11 cellular contexts compared by ENCODE assay signal in genomic region chr10:77943086-77943901, GRCh38. TPM values are rescaled to one million over a fixed set of nuclear protein-coding genes. Genes with fewer than 3 reads are reported as not detected.
A peak's percentile ranks its signal among the peaks of the same experiment; 100 is the strongest.
DNase-seq lines count a peak whose midpoint lies in the region; ATAC-seq and TF ChIP-seq lines count a peak whose summit lies in the region.
"Had no signal": no experiment of that assay in that cellular context is flagged by ENCODE, and none has a peak within 500 bp of the region (broad histone marks: within the 10 kb centered on the region; RNA-seq: fewer than 3 reads in every experiment).

No MANE protein-coding gene starts in this region.

- H3K9me3 ChIP-seq in right cardiac atrium (ENCODE audit: control insufficient read depth, low read length), result no peaks in the 10 kb centered on the region
- H3K9me3 ChIP-seq: lower lobe of right lung, transverse colon had no signal

- DNase-seq in activated CD8-positive, alpha-beta T cell treated with anti-CD3 and anti-CD28 coated beads for 36 hours, result no peak
- DNase-seq in activated CD8-positive, alpha-beta T cell treated with anti-CD3 and anti-CD28 coated beads, Interleukin-2, amount 10 ng/mL, durations not matched to agents 7 days and 5 days, result no peak
- DNase-seq in SW480 (ENCODE audit: low spot score) (peak; percentile 70), right cardiac atrium (no peak), type B pancreatic cell (ENCODE audit: extremely low spot score, unreplicated experiment) (no peak), NCI-H524 (lab: John Stamatoyannopoulos, UW) (no peak)
- no peak for DNase-seq in activated CD8-positive, alpha-beta memory T cell treated with anti-CD3 and anti-CD28 coated beads for 24 hours
- DNase-seq: lower lobe of right lung, transverse colon had no signal

- CTCF ChIA-PET in activated CD8-positive, alpha-beta T cell treated with anti-CD3 and anti-CD28 coated beads for 36 hours (lab: Charles Lee), result no interaction called here
- CTCF ChIA-PET in activated CD8-positive, alpha-beta T cell treated with anti-CD3 and anti-CD28 coated beads, Interleukin-2, amount 10 ng/mL, durations not matched to agents 7 days and 5 days (lab: Charles Lee), result no interaction called here

- intact Hi-C loops in activated CD8-positive, alpha-beta T cell treated with anti-CD3 and anti-CD28 coated beads for 36 hours (cut with micrococcal nuclease), result no loop called here
- intact Hi-C loops in right cardiac atrium (cut with DNase I), result no loop called here

- H3K36me3 Mint-ChIP-seq in activated CD8-positive, alpha-beta T cell treated with anti-CD3 and anti-CD28 coated beads for 36 hours (ENCODE audit: low read depth), result no peaks in the 10 kb centered on the region
- H3K36me3 Mint-ChIP-seq in activated CD8-positive, alpha-beta T cell treated with anti-CD3 and anti-CD28 coated beads, Interleukin-2, amount 10 ng/mL, durations not matched to agents 7 days and 5 days (ENCODE audit: low read depth), result no peaks in the 10 kb centered on the region
- no peaks in the 10 kb centered on the region for H3K36me3 Mint-ChIP-seq in type B pancreatic cell
- H3K36me3 Mint-ChIP-seq: CD4-positive, alpha-beta memory T cell had no signal

- 48% methylated on average over 10 of the region's 10 CpGs for WGBS in right cardiac atrium

- no peak overlapping the region for H3K4me3 ChIP-seq in right cardiac atrium (ENCODE audit: low read length)
- H3K4me3 ChIP-seq: lower lobe of right lung, transverse colon had no signal

- peaks cover 5% of the 10 kb centered on the region for H3K4me1 ChIP-seq in right cardiac atrium (ENCODE audit: control insufficient read depth, insufficient read depth, low read length)
- H3K4me1 ChIP-seq: lower lobe of right lung had no signal

- H3K27me3 Mint-ChIP-seq in activated CD8-positive, alpha-beta T cell treated with anti-CD3 and anti-CD28 coated beads for 36 hours, result peaks cover 10% of the 10 kb centered on the region
- H3K27me3 Mint-ChIP-seq in activated CD8-positive, alpha-beta T cell treated with anti-CD3 and anti-CD28 coated beads, Interleukin-2, amount 10 ng/mL, durations not matched to agents 7 days and 5 days (ENCODE audit: low read depth), result peaks cover 5% of the 10 kb centered on the region
- H3K27me3 Mint-ChIP-seq in type B pancreatic cell, result no peaks in the 10 kb centered on the region

- H3K27ac ChIP-seq in right cardiac atrium (ENCODE audit: low read length), result no peak overlapping the region
- H3K27ac ChIP-seq: lower lobe of right lung had no signal

- ATAC-seq in activated CD8-positive, alpha-beta T cell treated with anti-CD3 and anti-CD28 coated beads for 36 hours, result peak; percentile 58
- no peak for ATAC-seq in activated CD8-positive, alpha-beta T cell treated with anti-CD3 and anti-CD28 coated beads, Interleukin-2, amount 10 ng/mL, durations not matched to agents 7 days and 5 days
- ATAC-seq in right cardiac atrium (peak; percentile 69 to 74), GM21825 (IDR thresholded peaks at IDR 0.05; ENCODE audit: unreplicated experiment) (no peak)

- TF ChIP-seq CTCF in activated CD8-positive, alpha-beta T cell treated with anti-CD3 and anti-CD28 coated beads for 36 hours (IDR thresholded peaks at IDR 0.05), result no peak
- TF ChIP-seq CTCF in type B pancreatic cell (conservative IDR thresholded peaks at IDR 0.05), result no peak

- peaks cover 3% of the 10 kb centered on the region for H3K4me1 Mint-ChIP-seq in activated CD8-positive, alpha-beta T cell treated with anti-CD3 and anti-CD28 coated beads for 36 hours (ENCODE audit: low read depth)
- no peaks in the 10 kb centered on the region for H3K4me1 Mint-ChIP-seq in activated CD8-positive, alpha-beta T cell treated with anti-CD3 and anti-CD28 coated beads, Interleukin-2, amount 10 ng/mL, durations not matched to agents 7 days and 5 days (ENCODE audit: low read depth)
- peaks cover 29% of the 10 kb centered on the region for H3K4me1 Mint-ChIP-seq in type B pancreatic cell (ENCODE audit: unreplicated experiment)
- H3K4me1 Mint-ChIP-seq: CD4-positive, alpha-beta memory T cell had no signal

- POLR2A ChIA-PET in activated CD8-positive, alpha-beta T cell treated with anti-CD3 and anti-CD28 coated beads for 36 hours (lab: Charles Lee), result no interaction called here
- POLR2A ChIA-PET in activated CD8-positive, alpha-beta T cell treated with anti-CD3 and anti-CD28 coated beads, Interleukin-2, amount 10 ng/mL, durations not matched to agents 7 days and 5 days (lab: Charles Lee), result no interaction called here

- H3K4me3 Mint-ChIP-seq in activated CD8-positive, alpha-beta T cell treated with anti-CD3 and anti-CD28 coated beads for 36 hours, result no peak overlapping the region
- H3K4me3 Mint-ChIP-seq in activated CD8-positive, alpha-beta T cell treated with anti-CD3 and anti-CD28 coated beads, Interleukin-2, amount 10 ng/mL, durations not matched to agents 7 days and 5 days, result no peak overlapping the region
- peak overlapping the region; percentile 12 for H3K4me3 Mint-ChIP-seq in type B pancreatic cell
- H3K4me3 Mint-ChIP-seq: CD4-positive, alpha-beta memory T cell had no signal

- H3K9me3 Mint-ChIP-seq in activated CD8-positive, alpha-beta T cell treated with anti-CD3 and anti-CD28 coated beads for 36 hours, result no peaks in the 10 kb centered on the region
- no peaks in the 10 kb centered on the region for H3K9me3 Mint-ChIP-seq in activated CD8-positive, alpha-beta T cell treated with anti-CD3 and anti-CD28 coated beads, Interleukin-2, amount 10 ng/mL, durations not matched to agents 7 days and 5 days (ENCODE audit: insufficient read depth)
- H3K9me3 Mint-ChIP-seq in type B pancreatic cell, result peaks cover 5% of the 10 kb centered on the region
- H3K9me3 Mint-ChIP-seq: CD4-positive, alpha-beta memory T cell had no signal

- no peak overlapping the region for H3K27ac Mint-ChIP-seq in activated CD8-positive, alpha-beta T cell treated with anti-CD3 and anti-CD28 coated beads for 36 hours
- H3K27ac Mint-ChIP-seq in activated CD8-positive, alpha-beta T cell treated with anti-CD3 and anti-CD28 coated beads, Interleukin-2, amount 10 ng/mL, durations not matched to agents 7 days and 5 days, result no peak overlapping the region
- peak overlapping the region; percentile 52 for H3K27ac Mint-ChIP-seq in type B pancreatic cell
- H3K27ac Mint-ChIP-seq: CD4-positive, alpha-beta memory T cell had no signal

- no peaks in the 10 kb centered on the region for H3K27me3 ChIP-seq in right cardiac atrium (ENCODE audit: control insufficient read depth, insufficient read depth)
- H3K27me3 ChIP-seq: transverse colon had no signal

RNA-seq across cellular contexts. Expression of gene DLG5, which starts 16.7 kb away (rescaled TPM):
- 1 to 10 TPM; 2.7 to 4.8 TPM for total RNA-seq in activated CD8-positive, alpha-beta T cell treated with anti-CD3 and anti-CD28 coated beads for 36 hours
- 1 to 10 TPM; 3.2 to 3.5 TPM for total RNA-seq in activated CD8-positive, alpha-beta T cell treated with anti-CD3 and anti-CD28 coated beads, Interleukin-2, amount 10 ng/mL, durations not matched to agents 7 days and 5 days
- total RNA-seq in right cardiac atrium (10 to 100 TPM; 10.9 to 14.3 (median 12.6) TPM), type B pancreatic cell (ENCODE audit: low replicate concordance) (57.4 and 80.0 TPM in 2 replicates)
- polyA plus RNA-seq in right cardiac atrium, result 6.6 TPM

Comparison
In these comparisons a context has a peak if more than half of its experiments do, and no peak if none do; other contexts are left out.
1. ATAC-seq: peak in activated CD8-positive, alpha-beta T cell treated with anti-CD3 and anti-CD28 coated beads for 36 hours (single experiment) and right cardiac atrium (2 of 2); none in activated CD8-positive, alpha-beta T cell treated with anti-CD3 and anti-CD28 coated beads, Interleukin-2, amount 10 ng/mL, durations not matched to agents 7 days and 5 days (single experiment) and GM21825 (single experiment).